In genomic region chr3:164397462-164397861, GRCh38 we compare ENCODE assay signal across 21 cellular contexts.
"Had no signal": no experiment of that assay in that cellular context is flagged by ENCODE, and none has a peak within 500 bp of the region (broad histone marks: within the 10 kb centered on the region; RNA-seq: fewer than 3 reads in every experiment).

No MANE protein-coding gene starts in this region.

- DNase-seq: effector CD8-positive, alpha-beta T cell; effector memory CD8-positive, alpha-beta T cell; endodermal cell; erythroblast; esophagus squamous epithelium; foreskin fibroblast; foreskin melanocyte; gastrocnemius medialis; glutamatergic neuron; head of caudate nucleus; heart right ventricle; hippocampal formation; left cardiac atrium; left lung; left ventricle myocardium superior; lower lobe of right lung; mesenchymal stem cell; mucosa of descending colon; naive B cell had no signal

- FAIRE-seq: islet of Langerhans, keratinocyte had no signal
